29 cellular contexts compared by ENCODE assay signal in genomic region chr7:93530701-93531100, GRCh38. TPM values are rescaled to one million over a fixed set of nuclear protein-coding genes. Genes with fewer than 3 reads are reported as not detected.
"Had no signal": no experiment of that assay in that cellular context is flagged by ENCODE, and none has a peak within 500 bp of the region (broad histone marks: within the 10 kb centered on the region; RNA-seq: fewer than 3 reads in every experiment).

No MANE protein-coding gene starts in this region.

- H3K36me3 Mint-ChIP-seq: activated CD8-positive, alpha-beta memory T cell treated with anti-CD3 and anti-CD28 coated beads, Interleukin-2, amount 10 ng/mL, durations not matched to agents 7 days and 5 days; activated naive CD4-positive, alpha-beta T cell treated with anti-CD3 and anti-CD28 coated beads, Interleukin-2, amount 50 U/mL, for 72 hours; WTC11 had no signal

- H3K27ac Mint-ChIP-seq: activated CD8-positive, alpha-beta memory T cell treated with anti-CD3 and anti-CD28 coated beads, Interleukin-2, amount 10 ng/mL, durations not matched to agents 7 days and 5 days; activated naive CD4-positive, alpha-beta T cell treated with anti-CD3 and anti-CD28 coated beads, Interleukin-2, amount 50 U/mL, for 72 hours; activated naive CD8-positive, alpha-beta T cell treated with anti-CD3 and anti-CD28 coated beads, Interleukin-2, amount 50 U/mL, for 24 hours; activated T-cell treated with anti-CD3 and anti-CD28 coated beads, Interleukin-2, amount 50 U/mL, for 24 hours; T-helper 1 cell treated with Interleukin-12 subunit alpha and Interleukin-12 subunit beta and Interleukin-4 antibody, amounts not matched to agents 30 μg/mL and 1 μg/mL, for 36 hours; WTC11 had no signal

- DNase-seq: activated CD4-positive, alpha-beta T cell treated with anti-CD3 and anti-CD28 coated beads for 48 hours; activated CD4-positive, alpha-beta T cell treated with anti-CD3 and anti-CD28 coated beads, Interleukin-2, amount 50 U/mL, for 48 hours; activated CD4-positive, CD25-positive, alpha-beta regulatory T cell treated with anti-CD3 and anti-CD28 coated beads, Interleukin-2, amount 50 U/mL, for 72 hours; activated CD8-positive, alpha-beta memory T cell treated with anti-CD3 and anti-CD28 coated beads, Interleukin-2, amount 10 ng/mL, durations not matched to agents 7 days and 5 days; activated effector memory CD4-positive, alpha-beta T cell treated with anti-CD3 and anti-CD28 coated beads, Interleukin-2, amount 50 U/mL, for 16 hours; activated naive CD4-positive, alpha-beta T cell treated with Interleukin-2 at 50 U/mL for 16 hours; activated naive CD8-positive, alpha-beta T cell treated with anti-CD3 and anti-CD28 coated beads, Interleukin-2, amount 50 U/mL, for 24 hours; activated T-cell treated with anti-CD3 and anti-CD28 coated beads, Interleukin-2, amount 50 U/mL, for 24 hours; amniotic stem cell; body of pancreas; central memory CD4-positive, alpha-beta T cell; Kasumi-1; NCI-H1048; NCI-H146; NCI-H2029; NCI-H2107; NCI-H226; NCI-H510A treated with DMSO at 0.1 percent for 48 hours; NCI-H82; PC-3; SHP77; T-helper 9 cell had no signal

- H3K4me1 Mint-ChIP-seq: activated CD8-positive, alpha-beta memory T cell treated with anti-CD3 and anti-CD28 coated beads, Interleukin-2, amount 10 ng/mL, durations not matched to agents 7 days and 5 days; activated naive CD8-positive, alpha-beta T cell treated with anti-CD3 and anti-CD28 coated beads, Interleukin-2, amount 50 U/mL, for 24 hours; WTC11 had no signal

- H3K4me3 Mint-ChIP-seq: activated CD8-positive, alpha-beta memory T cell treated with anti-CD3 and anti-CD28 coated beads, Interleukin-2, amount 10 ng/mL, durations not matched to agents 7 days and 5 days; activated naive CD8-positive, alpha-beta T cell treated with anti-CD3 and anti-CD28 coated beads, Interleukin-2, amount 50 U/mL, for 24 hours; activated T-cell treated with anti-CD3 and anti-CD28 coated beads, Interleukin-2, amount 50 U/mL, for 24 hours; T-helper 1 cell treated with Interleukin-12 subunit alpha and Interleukin-12 subunit beta and Interleukin-4 antibody, amounts not matched to agents 30 μg/mL and 1 μg/mL, for 36 hours; WTC11 had no signal

- H3K4me3 ChIP-seq: ascending aorta, body of pancreas, coronary artery, K562 had no signal

- H3K9me3 ChIP-seq: ascending aorta, body of pancreas had no signal

- H3K36me3 ChIP-seq: ascending aorta had no signal

- H3K9me3 Mint-ChIP-seq: activated naive CD4-positive, alpha-beta T cell treated with anti-CD3 and anti-CD28 coated beads, Interleukin-2, amount 50 U/mL, for 72 hours; activated naive CD8-positive, alpha-beta T cell treated with anti-CD3 and anti-CD28 coated beads, Interleukin-2, amount 50 U/mL, for 24 hours; activated T-cell treated with anti-CD3 and anti-CD28 coated beads, Interleukin-2, amount 50 U/mL, for 24 hours; T-helper 1 cell treated with Interleukin-12 subunit alpha and Interleukin-12 subunit beta and Interleukin-4 antibody, amounts not matched to agents 30 μg/mL and 1 μg/mL, for 36 hours; WTC11 had no signal

- H3K27me3 Mint-ChIP-seq: activated naive CD8-positive, alpha-beta T cell treated with anti-CD3 and anti-CD28 coated beads, Interleukin-2, amount 50 U/mL, for 24 hours; activated T-cell treated with anti-CD3 and anti-CD28 coated beads, Interleukin-2, amount 50 U/mL, for 24 hours had no signal

- H3K27me3 ChIP-seq: ascending aorta, body of pancreas had no signal

- H3K4me1 ChIP-seq: ascending aorta, body of pancreas had no signal

- H3K27ac ChIP-seq: ascending aorta, body of pancreas, coronary artery had no signal

RNA-seq across cellular contexts. Expression of gene CALCR, which starts 43.8 kb away (rescaled TPM):
- total RNA-seq: activated CD8-positive, alpha-beta memory T cell treated with anti-CD3 and anti-CD28 coated beads, Interleukin-2, amount 10 ng/mL, durations not matched to agents 7 days and 5 days; activated naive CD4-positive, alpha-beta T cell treated with anti-CD3 and anti-CD28 coated beads, Interleukin-2, amount 50 U/mL, for 72 hours; ascending aorta; body of pancreas; bronchial epithelial cell; PC-3 had no signal
